17 cellular contexts compared by ENCODE assay signal in the genomic region with DNA sequence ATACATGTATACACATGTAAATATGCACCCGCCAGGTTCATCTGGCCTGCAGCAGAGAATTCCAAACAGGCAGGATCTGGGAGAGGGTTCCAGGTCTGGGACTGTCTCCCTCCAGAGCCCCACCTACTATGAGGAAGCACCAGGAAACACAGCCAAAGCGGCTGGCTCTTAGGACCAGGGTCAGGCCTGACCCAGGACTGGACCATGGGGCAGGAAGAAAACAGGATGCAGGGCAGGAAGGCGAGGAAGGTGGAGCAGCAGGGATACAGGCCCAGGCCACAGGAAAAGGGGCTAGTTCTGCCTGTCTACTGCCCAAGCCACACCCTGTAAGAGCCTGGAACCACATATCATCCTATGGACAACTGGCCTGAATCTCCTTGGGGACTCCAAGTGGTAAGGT. TPM values are rescaled to one million over a fixed set of nuclear protein-coding genes. Genes with fewer than 3 reads are reported as not detected.
DNase-seq lines count a peak whose midpoint lies in the region; TF ChIP-seq lines count a peak whose summit lies in the region.
"Had no signal": no experiment of that assay in that cellular context is flagged by ENCODE, and none has a peak within 500 bp of the region (broad histone marks: within the 10 kb centered on the region; RNA-seq: fewer than 3 reads in every experiment).

No MANE protein-coding gene starts in this region.

- no peak for TF ChIP-seq EP300 in ovary (IDR thresholded peaks at IDR 0.05)

- no peaks in the 10 kb centered on the region for H3K9me3 Mint-ChIP-seq in activated naive CD4-positive, alpha-beta T cell treated with anti-CD3 and anti-CD28 coated beads, Interleukin-2, amount 50 U/mL, for 24 hours
- H3K9me3 Mint-ChIP-seq in endodermal cell, result no peaks in the 10 kb centered on the region
- H3K9me3 Mint-ChIP-seq: stimulated activated naive CD8-positive, alpha-beta T cell treated with anti-CD3 and anti-CD28 coated beads, Interleukin-15, Interleukin-2, amounts not matched to agents 100 ng/mL and 50 ng/mL, for 24 hours; T-helper 1 cell treated with Interleukin-12 subunit alpha and Interleukin-12 subunit beta and Interleukin-4 antibody, amounts not matched to agents 30 μg/mL and 1 μg/mL, for 36 hours had no signal

- DNase-seq in activated naive CD4-positive, alpha-beta T cell (lab: John Stamatoyannopoulos, UW), result no peak
- DNase-seq in endodermal cell, result peak; percentile 46
- DNase-seq in ovary, result no peak
- no peak for DNase-seq in GM10266 (ENCODE audit: extremely low spot score)
- DNase-seq in mesenteric fat pad (ENCODE audit: low spot score), result no peak
- DNase-seq: activated CD4-positive, alpha-beta T cell treated with anti-CD3 and anti-CD28 coated beads for 36 hours; foreskin fibroblast; NCI-H1417 had no signal

- no peaks in the 10 kb centered on the region for H3K36me3 ChIP-seq in endodermal cell (ENCODE audit: control insufficient read depth, insufficient read depth, low read length)
- H3K36me3 ChIP-seq in mucosa of stomach (ENCODE audit: control insufficient read depth, insufficient read depth, low read length), result no peaks in the 10 kb centered on the region
- H3K36me3 ChIP-seq in ovary, result no peaks in the 10 kb centered on the region

- no peaks in the 10 kb centered on the region for H3K36me3 Mint-ChIP-seq in activated naive CD4-positive, alpha-beta T cell treated with anti-CD3 and anti-CD28 coated beads, Interleukin-2, amount 50 U/mL, for 24 hours
- no peaks in the 10 kb centered on the region for H3K36me3 Mint-ChIP-seq in endodermal cell (ENCODE audit: low read depth)

- TF ChIP-seq CTCF in endodermal cell (conservative IDR thresholded peaks at IDR 0.05), result no peak
- TF ChIP-seq CTCF in ovary (IDR thresholded peaks at IDR 0.05), result no peak
- no peak for TF ChIP-seq CTCF in GM10266 (IDR thresholded peaks at IDR 0.05; ENCODE audit: control insufficient read depth, insufficient read depth, low read depth, missing control alignments)

- H3K27me3 Mint-ChIP-seq in activated naive CD4-positive, alpha-beta T cell treated with anti-CD3 and anti-CD28 coated beads, Interleukin-2, amount 50 U/mL, for 24 hours, result no peaks in the 10 kb centered on the region
- H3K27me3 Mint-ChIP-seq in endodermal cell (ENCODE audit: insufficient read depth), result peaks cover 48% of the 10 kb centered on the region

- H3K9me3 ChIP-seq in endodermal cell (ENCODE audit: control insufficient read depth, low read length), result no peaks in the 10 kb centered on the region
- H3K9me3 ChIP-seq in mucosa of stomach (ENCODE audit: control insufficient read depth, low read length), result no peaks in the 10 kb centered on the region
- H3K9me3 ChIP-seq in ovary, result no peaks in the 10 kb centered on the region

- no peak for TF ChIP-seq POLR2A in ovary (IDR thresholded peaks at IDR 0.05)

- peaks cover 9% of the 10 kb centered on the region for H3K4me1 Mint-ChIP-seq in activated naive CD4-positive, alpha-beta T cell treated with anti-CD3 and anti-CD28 coated beads, Interleukin-2, amount 50 U/mL, for 24 hours
- H3K4me1 Mint-ChIP-seq in endodermal cell, result no peaks in the 10 kb centered on the region

- H3K4me3 Mint-ChIP-seq in activated naive CD4-positive, alpha-beta T cell treated with anti-CD3 and anti-CD28 coated beads, Interleukin-2, amount 50 U/mL, for 24 hours, result peak overlapping the region; percentile 51
- H3K4me3 Mint-ChIP-seq in endodermal cell, result no peak overlapping the region
- H3K4me3 Mint-ChIP-seq: activated CD4-positive, alpha-beta T cell treated with anti-CD3 and anti-CD28 coated beads for 36 hours; stimulated activated naive CD8-positive, alpha-beta T cell treated with anti-CD3 and anti-CD28 coated beads, Interleukin-15, Interleukin-2, amounts not matched to agents 100 ng/mL and 50 ng/mL, for 24 hours had no signal

- H3K27me3 ChIP-seq in endodermal cell (ENCODE audit: control insufficient read depth, insufficient read depth, low read length, poor library complexity, severe bottlenecking), result peaks cover 49% of the 10 kb centered on the region
- peaks cover 4% of the 10 kb centered on the region for H3K27me3 ChIP-seq in mucosa of stomach (ENCODE audit: control insufficient read depth, insufficient read depth, low read length)
- no peaks in the 10 kb centered on the region for H3K27me3 ChIP-seq in ovary

- H3K9ac ChIP-seq in endodermal cell (ENCODE audit: extremely low read depth, low read length, poor library complexity, severe bottlenecking) (no peak overlapping the region), mucosa of stomach (ENCODE audit: low read length) (peak overlapping the region; percentile 79)

- intact Hi-C loops in ovary (cut with DNase I), result no loop called here

- H3K4me3 ChIP-seq in endodermal cell (ENCODE audit: low read length), result no peak overlapping the region
- H3K4me3 ChIP-seq in mucosa of stomach (ENCODE audit: low read length), result no peak overlapping the region
- no peak overlapping the region for H3K4me3 ChIP-seq in ovary

- H3K27ac ChIP-seq in endodermal cell (ENCODE audit: low read depth, low read length) (no peak overlapping the region), temporal lobe (ENCODE audit: low read depth, low read length) (peak overlapping the region; percentile 94), ovary (no peak overlapping the region)

- H3K27ac Mint-ChIP-seq in activated naive CD4-positive, alpha-beta T cell treated with anti-CD3 and anti-CD28 coated beads, Interleukin-2, amount 50 U/mL, for 24 hours, result no peak overlapping the region
- H3K27ac Mint-ChIP-seq in endodermal cell, result no peak overlapping the region
- H3K27ac Mint-ChIP-seq: activated CD4-positive, alpha-beta T cell treated with anti-CD3 and anti-CD28 coated beads for 36 hours; stimulated activated naive CD8-positive, alpha-beta T cell treated with anti-CD3 and anti-CD28 coated beads, Interleukin-15, Interleukin-2, amounts not matched to agents 100 ng/mL and 50 ng/mL, for 24 hours; T-helper 1 cell treated with Interleukin-12 subunit alpha and Interleukin-12 subunit beta and Interleukin-4 antibody, amounts not matched to agents 30 μg/mL and 1 μg/mL, for 36 hours had no signal

- WGBS in endodermal cell (ENCODE audit: insufficient coverage in 1 of 2, insufficient read length in 1 of 2), 2 experiments, result 90 to 94% methylated on average over 1 to 3 of the region's 3 CpGs
- WGBS in ovary, 3 donors, result 76 to 95% (median 84%) methylated on average over 3 of the region's 3 CpGs

- H3K4me1 ChIP-seq in endodermal cell (ENCODE audit: control insufficient read depth, insufficient read depth, low read length) (no peaks in the 10 kb centered on the region), mucosa of stomach (ENCODE audit: control insufficient read depth, insufficient read depth, low read length) (peaks cover 45% of the 10 kb centered on the region), ovary (ENCODE audit: insufficient read depth) (peaks cover 7% of the 10 kb centered on the region)

RNA-seq across cellular contexts. Expression of gene HID1, which starts 2.2 kb away (rescaled TPM):
- total RNA-seq in endodermal cell (10 to 100 TPM in 1 of 2 donors, 1 to 10 TPM in 1; 7.6 to 11.4 TPM), temporal lobe (16.7 TPM), ovary (10 to 100 TPM in 2 of 7 donors, 1 to 10 TPM in 5; 1.8 to 21.6 (median 5.2) TPM), mesenteric fat pad (14.4 TPM)
- 9.4 TPM for polyA plus RNA-seq in endodermal cell (2013, experiment 1 of 2)
- polyA plus RNA-seq in endodermal cell (2013, experiment 2 of 2), result 7.9 TPM
- polyA plus RNA-seq in ovary, result 1 to 10 TPM; 4.1 to 7.2 TPM

RNA-seq across cellular contexts. Expression of gene CDR2L, which starts 17.0 kb away (rescaled TPM):
- total RNA-seq in endodermal cell, result 10 to 100 TPM; 20.4 to 23.6 TPM
- polyA plus RNA-seq in endodermal cell (2013, experiment 1 of 2), result 14.9 TPM
- polyA plus RNA-seq in endodermal cell (2013, experiment 2 of 2), result 15.8 TPM
- 5.9 TPM for total RNA-seq in temporal lobe
- total RNA-seq in ovary, result 10 to 100 TPM in 1 of 7 donors, 1 to 10 TPM in 6; 4.5 to 19.2 (median 5.8) TPM
- 1 to 10 TPM; 2.1 to 3.3 TPM for polyA plus RNA-seq in ovary
- 29.9 TPM for total RNA-seq in mesenteric fat pad

RNA-seq across cellular contexts. Expression of gene OTOP3, which starts 34.7 kb away (rescaled TPM):
- not detected for total RNA-seq in endodermal cell
- polyA plus RNA-seq in endodermal cell (2013, experiment 1 of 2), result not detected
- not detected for polyA plus RNA-seq in endodermal cell (2013, experiment 2 of 2)
- not detected for total RNA-seq in temporal lobe
- not detected for total RNA-seq in ovary
- not detected for polyA plus RNA-seq in ovary
- total RNA-seq in mesenteric fat pad, result not detected
- total RNA-seq: A172; activated CD4-positive, alpha-beta T cell treated with anti-CD3 and anti-CD28 coated beads for 36 hours; mucosa of gallbladder; NCI-H460; RPMI7951 had no signal

RNA-seq across cellular contexts. Expression of gene MRPL58, which starts 42.1 kb away (rescaled TPM):
- total RNA-seq in endodermal cell (10 to 100 TPM; 29.7 to 30.1 TPM), temporal lobe (8.6 TPM), ovary (10 to 100 TPM; 17.9 to 40.6 (median 22.0) TPM), mesenteric fat pad (26.4 TPM)
- 41.9 TPM for polyA plus RNA-seq in endodermal cell (2013, experiment 1 of 2)
- polyA plus RNA-seq in endodermal cell (2013, experiment 2 of 2), result 36.4 TPM
- polyA plus RNA-seq in ovary, result 10 to 100 TPM; 24.3 to 39.7 TPM

RNA-seq across cellular contexts. Expression of gene OTOP2, which starts 46.3 kb away (rescaled TPM):
- not detected for total RNA-seq in endodermal cell
- not detected for polyA plus RNA-seq in endodermal cell (2013, experiment 1 of 2)
- not detected for polyA plus RNA-seq in endodermal cell (2013, experiment 2 of 2)
- total RNA-seq in temporal lobe, result not detected
- total RNA-seq in ovary, result not detected
- not detected for polyA plus RNA-seq in ovary
- total RNA-seq in mesenteric fat pad, result not detected
- total RNA-seq: A172; activated CD4-positive, alpha-beta T cell treated with anti-CD3 and anti-CD28 coated beads for 36 hours; mucosa of gallbladder; NCI-H460; RPMI7951 had no signal
